Comparison of ENCODE assay signal across 1 cellular context in the genomic region with DNA sequence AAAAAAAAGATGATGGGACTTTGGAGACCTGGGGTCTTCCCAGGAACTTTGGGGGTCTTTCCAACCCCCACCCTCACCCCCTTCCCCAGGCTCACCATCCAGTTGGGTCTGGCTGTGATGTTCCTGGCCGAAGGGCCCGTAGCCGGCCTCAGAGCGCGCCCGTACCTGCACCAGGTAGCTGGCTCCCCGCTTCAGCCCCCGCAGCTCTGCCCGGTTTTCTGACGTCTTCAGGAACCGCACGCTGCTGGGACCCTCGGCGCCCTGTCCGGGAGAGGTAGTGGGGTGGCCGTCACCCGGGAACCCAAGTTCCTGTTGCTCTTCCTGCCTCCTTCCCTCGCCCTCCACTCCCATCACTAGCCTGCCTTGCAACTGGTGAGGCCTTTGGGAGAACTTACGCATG.
TF ChIP-seq lines count a peak whose summit lies in the region.

No MANE protein-coding gene starts in this region.

TF ChIP-seq in GM23338, 12 proteins besides CTCF, POLR2A, EP300 and RAD21:
- TF ChIP-seq, protein P1, sequence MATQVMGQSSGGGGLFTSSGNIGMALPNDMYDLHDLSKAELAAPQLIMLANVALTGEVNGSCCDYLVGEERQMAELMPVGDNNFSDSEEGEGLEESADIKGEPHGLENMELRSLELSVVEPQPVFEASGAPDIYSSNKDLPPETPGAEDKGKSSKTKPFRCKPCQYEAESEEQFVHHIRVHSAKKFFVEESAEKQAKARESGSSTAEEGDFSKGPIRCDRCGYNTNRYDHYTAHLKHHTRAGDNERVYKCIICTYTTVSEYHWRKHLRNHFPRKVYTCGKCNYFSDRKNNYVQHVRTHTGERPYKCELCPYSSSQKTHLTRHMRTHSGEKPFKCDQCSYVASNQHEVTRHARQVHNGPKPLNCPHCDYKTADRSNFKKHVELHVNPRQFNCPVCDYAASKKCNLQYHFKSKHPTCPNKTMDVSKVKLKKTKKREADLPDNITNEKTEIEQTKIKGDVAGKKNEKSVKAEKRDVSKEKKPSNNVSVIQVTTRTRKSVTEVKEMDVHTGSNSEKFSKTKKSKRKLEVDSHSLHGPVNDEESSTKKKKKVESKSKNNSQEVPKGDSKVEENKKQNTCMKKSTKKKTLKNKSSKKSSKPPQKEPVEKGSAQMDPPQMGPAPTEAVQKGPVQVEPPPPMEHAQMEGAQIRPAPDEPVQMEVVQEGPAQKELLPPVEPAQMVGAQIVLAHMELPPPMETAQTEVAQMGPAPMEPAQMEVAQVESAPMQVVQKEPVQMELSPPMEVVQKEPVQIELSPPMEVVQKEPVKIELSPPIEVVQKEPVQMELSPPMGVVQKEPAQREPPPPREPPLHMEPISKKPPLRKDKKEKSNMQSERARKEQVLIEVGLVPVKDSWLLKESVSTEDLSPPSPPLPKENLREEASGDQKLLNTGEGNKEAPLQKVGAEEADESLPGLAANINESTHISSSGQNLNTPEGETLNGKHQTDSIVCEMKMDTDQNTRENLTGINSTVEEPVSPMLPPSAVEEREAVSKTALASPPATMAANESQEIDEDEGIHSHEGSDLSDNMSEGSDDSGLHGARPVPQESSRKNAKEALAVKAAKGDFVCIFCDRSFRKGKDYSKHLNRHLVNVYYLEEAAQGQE (IDR thresholded peaks at IDR 0.05; ENCODE audit: unreplicated experiment): no peak
- no peak for TF ChIP-seq STAT1 (IDR thresholded peaks at IDR 0.05; ENCODE audit: unreplicated experiment)
- TF ChIP-seq CREB1 (CRISPR knock-in tag; IDR thresholded peaks at IDR 0.05; ENCODE audit: low read depth): no peak
- TF ChIP-seq, protein P2, sequence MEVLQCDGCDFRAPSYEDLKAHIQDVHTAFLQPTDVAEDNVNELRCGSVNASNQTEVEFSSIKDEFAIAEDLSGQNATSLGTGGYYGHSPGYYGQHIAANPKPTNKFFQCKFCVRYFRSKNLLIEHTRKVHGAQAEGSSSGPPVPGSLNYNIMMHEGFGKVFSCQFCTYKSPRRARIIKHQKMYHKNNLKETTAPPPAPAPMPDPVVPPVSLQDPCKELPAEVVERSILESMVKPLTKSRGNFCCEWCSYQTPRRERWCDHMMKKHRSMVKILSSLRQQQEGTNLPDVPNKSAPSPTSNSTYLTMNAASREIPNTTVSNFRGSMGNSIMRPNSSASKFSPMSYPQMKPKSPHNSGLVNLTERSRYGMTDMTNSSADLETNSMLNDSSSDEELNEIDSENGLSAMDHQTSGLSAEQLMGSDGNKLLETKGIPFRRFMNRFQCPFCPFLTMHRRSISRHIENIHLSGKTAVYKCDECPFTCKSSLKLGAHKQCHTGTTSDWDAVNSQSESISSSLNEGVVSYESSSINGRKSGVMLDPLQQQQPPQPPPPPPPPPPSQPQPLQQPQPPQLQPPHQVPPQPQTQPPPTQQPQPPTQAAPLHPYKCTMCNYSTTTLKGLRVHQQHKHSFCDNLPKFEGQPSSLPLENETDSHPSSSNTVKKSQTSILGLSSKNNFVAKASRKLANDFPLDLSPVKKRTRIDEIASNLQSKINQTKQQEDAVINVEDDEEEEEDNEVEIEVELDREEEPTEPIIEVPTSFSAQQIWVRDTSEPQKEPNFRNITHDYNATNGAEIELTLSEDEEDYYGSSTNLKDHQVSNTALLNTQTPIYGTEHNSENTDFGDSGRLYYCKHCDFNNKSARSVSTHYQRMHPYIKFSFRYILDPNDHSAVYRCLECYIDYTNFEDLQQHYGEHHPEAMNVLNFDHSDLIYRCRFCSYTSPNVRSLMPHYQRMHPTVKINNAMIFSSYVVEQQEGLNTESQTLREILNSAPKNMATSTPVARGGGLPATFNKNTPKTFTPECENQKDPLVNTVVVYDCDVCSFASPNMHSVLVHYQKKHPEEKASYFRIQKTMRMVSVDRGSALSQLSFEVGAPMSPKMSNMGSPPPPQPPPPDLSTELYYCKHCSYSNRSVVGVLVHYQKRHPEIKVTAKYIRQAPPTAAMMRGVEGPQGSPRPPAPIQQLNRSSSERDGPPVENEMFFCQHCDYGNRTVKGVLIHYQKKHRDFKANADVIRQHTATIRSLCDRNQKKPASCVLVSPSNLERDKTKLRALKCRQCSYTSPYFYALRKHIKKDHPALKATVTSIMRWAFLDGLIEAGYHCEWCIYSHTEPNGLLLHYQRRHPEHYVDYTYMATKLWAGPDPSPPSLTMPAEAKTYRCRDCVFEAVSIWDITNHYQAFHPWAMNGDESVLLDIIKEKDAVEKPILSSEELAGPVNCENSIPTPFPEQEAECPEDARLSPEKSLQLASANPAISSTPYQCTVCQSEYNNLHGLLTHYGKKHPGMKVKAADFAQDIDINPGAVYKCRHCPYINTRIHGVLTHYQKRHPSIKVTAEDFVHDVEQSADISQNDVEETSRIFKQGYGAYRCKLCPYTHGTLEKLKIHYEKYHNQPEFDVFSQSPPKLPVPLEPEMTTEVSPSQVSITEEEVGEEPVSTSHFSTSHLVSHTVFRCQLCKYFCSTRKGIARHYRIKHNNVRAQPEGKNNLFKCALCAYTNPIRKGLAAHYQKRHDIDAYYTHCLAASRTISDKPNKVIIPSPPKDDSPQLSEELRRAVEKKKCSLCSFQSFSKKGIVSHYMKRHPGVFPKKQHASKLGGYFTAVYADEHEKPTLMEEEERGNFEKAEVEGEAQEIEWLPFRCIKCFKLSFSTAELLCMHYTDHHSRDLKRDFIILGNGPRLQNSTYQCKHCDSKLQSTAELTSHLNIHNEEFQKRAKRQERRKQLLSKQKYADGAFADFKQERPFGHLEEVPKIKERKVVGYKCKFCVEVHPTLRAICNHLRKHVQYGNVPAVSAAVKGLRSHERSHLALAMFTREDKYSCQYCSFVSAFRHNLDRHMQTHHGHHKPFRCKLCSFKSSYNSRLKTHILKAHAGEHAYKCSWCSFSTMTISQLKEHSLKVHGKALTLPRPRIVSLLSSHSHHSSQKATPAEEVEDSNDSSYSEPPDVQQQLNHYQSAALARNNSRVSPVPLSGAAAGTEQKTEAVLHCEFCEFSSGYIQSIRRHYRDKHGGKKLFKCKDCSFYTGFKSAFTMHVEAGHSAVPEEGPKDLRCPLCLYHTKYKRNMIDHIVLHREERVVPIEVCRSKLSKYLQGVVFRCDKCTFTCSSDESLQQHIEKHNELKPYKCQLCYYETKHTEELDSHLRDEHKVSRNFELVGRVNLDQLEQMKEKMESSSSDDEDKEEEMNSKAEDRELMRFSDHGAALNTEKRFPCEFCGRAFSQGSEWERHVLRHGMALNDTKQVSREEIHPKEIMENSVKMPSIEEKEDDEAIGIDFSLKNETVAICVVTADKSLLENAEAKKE (CRISPR knock-in tag; IDR thresholded peaks at IDR 0.05): no peak
- TF ChIP-seq EZH2phosphoT487 (IDR thresholded peaks at IDR 0.05; ENCODE audit: unreplicated experiment): no peak
- TF ChIP-seq ZNF331 (CRISPR knock-in tag; IDR thresholded peaks at IDR 0.05; ENCODE audit: low read depth): no peak
- no peak for TF ChIP-seq NANOG (IDR thresholded peaks at IDR 0.05; ENCODE audit: borderline replicate concordance)
- TF ChIP-seq EZH2 (IDR thresholded peaks at IDR 0.05; ENCODE audit: low read depth, unreplicated experiment): no peak
- TF ChIP-seq JUNB (IDR thresholded peaks at IDR 0.05; ENCODE audit: unreplicated experiment): no peak
- TF ChIP-seq, protein P3, sequence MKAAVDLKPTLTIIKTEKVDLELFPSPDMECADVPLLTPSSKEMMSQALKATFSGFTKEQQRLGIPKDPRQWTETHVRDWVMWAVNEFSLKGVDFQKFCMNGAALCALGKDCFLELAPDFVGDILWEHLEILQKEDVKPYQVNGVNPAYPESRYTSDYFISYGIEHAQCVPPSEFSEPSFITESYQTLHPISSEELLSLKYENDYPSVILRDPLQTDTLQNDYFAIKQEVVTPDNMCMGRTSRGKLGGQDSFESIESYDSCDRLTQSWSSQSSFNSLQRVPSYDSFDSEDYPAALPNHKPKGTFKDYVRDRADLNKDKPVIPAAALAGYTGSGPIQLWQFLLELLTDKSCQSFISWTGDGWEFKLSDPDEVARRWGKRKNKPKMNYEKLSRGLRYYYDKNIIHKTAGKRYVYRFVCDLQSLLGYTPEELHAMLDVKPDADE (IDR thresholded peaks at IDR 0.05): no peak
- TF ChIP-seq ZNF114 (CRISPR knock-in tag; IDR thresholded peaks at IDR 0.05): no peak
- no peak for TF ChIP-seq POLR2AphosphoS5 (IDR thresholded peaks at IDR 0.05; ENCODE audit: low read depth)
